19 cellular contexts compared by ENCODE assay signal in genomic region chr12:69056743-69057515, GRCh38.
DNase-seq lines count a peak whose midpoint lies in the region; TF ChIP-seq lines count a peak whose summit lies in the region.
"Had no signal": no experiment of that assay in that cellular context is flagged by ENCODE, and none has a peak within 500 bp of the region (broad histone marks: within the 10 kb centered on the region; RNA-seq: fewer than 3 reads in every experiment).

No MANE protein-coding gene starts in this region.

- no peak for TF ChIP-seq EP300 in esophagus muscularis mucosa (IDR thresholded peaks at IDR 0.05)

- 31% methylated on average over 2 of the region's 2 CpGs for WGBS in esophagus muscularis mucosa

- H3K27me3 ChIP-seq in vagina (no peaks in the 10 kb centered on the region), esophagus muscularis mucosa (no peaks in the 10 kb centered on the region)
- H3K27me3 ChIP-seq: heart left ventricle, pancreas had no signal

- TF ChIP-seq POLR2A in vagina (IDR thresholded peaks at IDR 0.05) (no peak), esophagus muscularis mucosa (IDR thresholded peaks at IDR 0.05; ENCODE audit: low read depth) (no peak)

- intact Hi-C loops in vagina (cut with DNase I) (no loop called here), esophagus muscularis mucosa (cut with DNase I) (no loop called here), posterior vena cava (cut with DNase I) (no loop called here)

- H3K4me3 ChIP-seq in fibroblast of the aortic adventitia (ENCODE audit: low read depth, low read length), result no peak overlapping the region
- H3K4me3 ChIP-seq in vagina, result no peak overlapping the region
- no peak overlapping the region for H3K4me3 ChIP-seq in esophagus muscularis mucosa
- H3K4me3 ChIP-seq: heart left ventricle, pancreas had no signal

- peaks cover 17% of the 10 kb centered on the region for H3K4me1 ChIP-seq in vagina
- H3K4me1 ChIP-seq in esophagus muscularis mucosa, result peaks cover 0 to 27% (median 16%) of the 10 kb centered on the region in 4 donors

- H3K36me3 ChIP-seq in vagina (no peaks in the 10 kb centered on the region), esophagus muscularis mucosa (no peaks in the 10 kb centered on the region)
- H3K36me3 ChIP-seq: heart left ventricle, pancreas had no signal

- DNase-seq in GM04504 (ENCODE audit: low read depth) (peak; percentile 37), amniotic epithelial cell (ENCODE audit: low read depth) (peak; percentile 51), fibroblast of the aortic adventitia (ENCODE audit: low read depth) (peak; percentile 86), vagina (ENCODE audit: extremely low spot score in 2 of 2) (no peak), NCI-H1417 (lab: John Stamatoyannopoulos, UW) (no peak), esophagus muscularis mucosa (ENCODE audit: extremely low spot score) (no peak), posterior vena cava (ENCODE audit: low spot score) (no peak)
- DNase-seq: activated B cell treated with CpG ODN at 0.5 μM for 24 hours; activated CD8-positive, alpha-beta T cell treated with anti-CD3 and anti-CD28 coated beads, Interleukin-2, amount 10 ng/mL, durations not matched to agents 7 days and 5 days; activated naive CD4-positive, alpha-beta T cell treated with anti-CD3 and anti-CD28 coated beads, Interleukin-2, amount 10 ng/mL, durations not matched to agents 7 days and 5 days; activated T-cell treated with anti-CD3 and anti-CD28 coated beads, Interleukin-2, amount 50 U/mL, for 4 hours; CD4-positive, CD25-positive, alpha-beta regulatory T cell; dermis blood vessel endothelial cell; heart left ventricle; islet precursor cell; naive thymus-derived CD4-positive, alpha-beta T cell; NCI-H524 treated with DMSO at 0.1 percent for 48 hours; pancreas had no signal

- TF ChIP-seq CTCF in fibroblast of the aortic adventitia (IDR thresholded peaks at IDR 0.05; ENCODE audit: insufficient read depth, low read length), result no peak
- TF ChIP-seq CTCF in vagina (IDR thresholded peaks at IDR 0.05), result no peak
- TF ChIP-seq CTCF in esophagus muscularis mucosa (IDR thresholded peaks at IDR 0.05), result no peak

- H3K27ac ChIP-seq in vagina (peak overlapping the region; percentile 16), esophagus muscularis mucosa (replicated peaks in 1 of 4) (no peak overlapping the region)
- H3K27ac ChIP-seq: epithelial cell of prostate had no signal

- H3K9me3 ChIP-seq in vagina, result no peaks in the 10 kb centered on the region
- H3K9me3 ChIP-seq in esophagus muscularis mucosa, result no peaks in the 10 kb centered on the region
- H3K9me3 ChIP-seq: heart left ventricle, pancreas had no signal

Comparison
In these comparisons a context has a peak if more than half of its experiments do, and no peak if none do; other contexts are left out.
1. DNase-seq: peak in GM04504 (single experiment), amniotic epithelial cell (single experiment) and fibroblast of the aortic adventitia (single experiment); none in vagina (0 of 2), NCI-H1417 (0 of 3), esophagus muscularis mucosa (single experiment) and posterior vena cava (single experiment).